Comparison of ENCODE assay signal across 8 cellular contexts in genomic region chr14:102777711-102778615, GRCh38. TPM values are rescaled to one million over a fixed set of nuclear protein-coding genes. Genes with fewer than 3 reads are reported as not detected.
DNase-seq lines count a peak whose midpoint lies in the region; ATAC-seq and TF ChIP-seq lines count a peak whose summit lies in the region.

No MANE protein-coding gene starts in this region.

- 1% methylated on average over 32 to 44 of the region's 112 CpGs for WGBS in tibial nerve, 2 donors

- peak overlapping the region; percentile 99 for H3K4me3 ChIP-seq in ACC112 (ENCODE audit: low read depth, low read length)
- peak overlapping the region; percentile 69 for H3K4me3 ChIP-seq in epithelial cell of proximal tubule (ENCODE audit: low read depth, low read length)
- H3K4me3 ChIP-seq in muscle layer of duodenum (ENCODE audit: low read depth in 1 of 2, low read length in 2 of 2), result peak overlapping the region; percentile 67 to 85
- peak overlapping the region; percentile 43 to 87 (median 72) for H3K4me3 ChIP-seq in tibial nerve

- H3K27me3 ChIP-seq in ACC112 (ENCODE audit: insufficient read depth, low read length) (no peaks in the 10 kb centered on the region), muscle layer of duodenum (ENCODE audit: low read depth, low read length) (no peaks in the 10 kb centered on the region), tibial nerve (no peaks in the 10 kb centered on the region)

- H3K27ac ChIP-seq in ACC112 (ENCODE audit: low read depth, low read length) (peak overlapping the region; percentile 75; the same call in 1 of the 2 replicates), muscle layer of duodenum (ENCODE audit: low read length) (peak overlapping the region; percentile 67), tibial nerve (peak overlapping the region; percentile 75 to 91 (median 84))

- H3K79me2 ChIP-seq in ACC112 (ENCODE audit: control insufficient read depth, insufficient read depth, low read length, unreplicated experiment), result peaks cover 50% of the 10 kb centered on the region

- H3K4me1 ChIP-seq in ACC112 (ENCODE audit: control insufficient read depth, insufficient read depth, low read length, unreplicated experiment) (peaks cover 36% of the 10 kb centered on the region), muscle layer of duodenum (ENCODE audit: control insufficient read depth in 1 of 2, insufficient read depth in 2 of 2, low read length in 2 of 2) (peaks cover 12 to 17% of the 10 kb centered on the region in 2 donors), tibial nerve (peaks cover 0 to 29% (median 16%) of the 10 kb centered on the region in 4 donors)

- TF ChIP-seq POLR2A in tibial nerve (IDR thresholded peaks at IDR 0.05), result no peak

- no peak for TF ChIP-seq EP300 in tibial nerve (IDR thresholded peaks at IDR 0.05)

- H3K9me3 ChIP-seq in muscle layer of duodenum (ENCODE audit: control insufficient read depth in 1 of 2, low read length in 2 of 2) (no peaks in the 10 kb centered on the region), tibial nerve (no peaks in the 10 kb centered on the region)

- peak; percentile 5 for ATAC-seq in GM18861 (IDR thresholded peaks at IDR 0.05; ENCODE audit: unreplicated experiment)
- peak; percentile 6 for ATAC-seq in HG03439 (IDR thresholded peaks at IDR 0.05; ENCODE audit: unreplicated experiment)

- TF ChIP-seq CTCF in epithelial cell of proximal tubule (conservative IDR thresholded peaks at IDR 0.05; ENCODE audit: low read depth, low read length) (no peak), tibial nerve (IDR thresholded peaks at IDR 0.05) (peak in 2 of 5 experiments; percentile 8 to 23), GM20000 (IDR thresholded peaks at IDR 0.05; ENCODE audit: extremely low read depth, missing control alignments) (no peak)

- peak; percentile 40 for DNase-seq in activated CD4-positive, alpha-beta T cell treated with anti-CD3 and anti-CD28 coated beads for 48 hours
- DNase-seq in epithelial cell of proximal tubule (ENCODE audit: low read depth), result no peak
- DNase-seq in tibial nerve (ENCODE audit: low spot score in 2 of 2), result no peak
- DNase-seq in GM20000 (ENCODE audit: low spot score), result no peak

- H3K36me3 ChIP-seq in ACC112 (ENCODE audit: insufficient read depth, low read length) (no peaks in the 10 kb centered on the region), muscle layer of duodenum (ENCODE audit: control insufficient read depth in 1 of 2, insufficient read depth in 2 of 2, low read length in 2 of 2) (no peaks in the 10 kb centered on the region), tibial nerve (no peaks in the 10 kb centered on the region)

- H2AFZ ChIP-seq in ACC112 (ENCODE audit: low read length, unreplicated experiment), result peak overlapping the region; percentile 89

RNA-seq across cellular contexts. Expression of gene TRAF3, which starts 0.7 kb away (rescaled TPM):
- 18.9 and 21.9 TPM in 2 replicates for total RNA-seq in epithelial cell of proximal tubule
- total RNA-seq in tibial nerve, result 10 to 100 TPM in 2 of 4 donors, 1 to 10 TPM in 2; 4.8 to 20.7 (median 13.4) TPM
